Comparison of ENCODE assay signal across 27 cellular contexts in genomic region chr2:98160574-98160973, GRCh38.
DNase-seq lines count a peak whose midpoint lies in the region; ATAC-seq, FAIRE-seq and TF ChIP-seq lines count a peak whose summit lies in the region.
"Had no signal": no experiment of that assay in that cellular context is flagged by ENCODE, and none has a peak within 500 bp of the region (broad histone marks: within the 10 kb centered on the region; RNA-seq: fewer than 3 reads in every experiment).

No MANE protein-coding gene starts in this region.

- intact Hi-C loops in ascending aorta (cut with DNase I) = loop anchor here (5.0 to 10.0 kb wide), 5 partner anchors 163 to 1174 kb away; partner anchors contain the start of genes ACTR1B, COX5B, EIF5B and LIPT1

- ATAC-seq in foreskin keratinocyte = no peak
- ATAC-seq: GM12878; stimulated activated effector memory CD8-positive, alpha-beta T cell treated with anti-CD3 and anti-CD28 coated beads, Interleukin-12 subunit alpha, Interleukin-12 subunit beta, amount 100 ng/mL, for 72 hours had no signal

- no peaks in the 10 kb centered on the region for H3K9me1 ChIP-seq in keratinocyte (ENCODE audit: control insufficient read depth, extremely low read depth, insufficient read depth, low read length)

- H3K36me3 ChIP-seq in ascending aorta (no peaks in the 10 kb centered on the region), keratinocyte (ENCODE audit: control insufficient read depth in 2 of 2, extremely low read depth in 1 of 2, insufficient read depth in 2 of 2, low read length in 2 of 2) (no peaks in the 10 kb centered on the region)
- H3K36me3 ChIP-seq: adrenal gland, BE2C, neutrophil, prostate gland, spleen, suprapubic skin had no signal

- H3K27me3 ChIP-seq in ascending aorta (no peaks in the 10 kb centered on the region), foreskin keratinocyte (no peaks in the 10 kb centered on the region), keratinocyte (ENCODE audit: control insufficient read depth, extremely low read depth, insufficient read depth, low read length) (no peaks in the 10 kb centered on the region)
- H3K27me3 ChIP-seq: adrenal gland, BE2C, spleen, suprapubic skin had no signal

- peak in 1 of 2 donors; percentile 69 for DNase-seq in ascending aorta (ENCODE audit: low spot score in 2 of 2)
- DNase-seq in foreskin keratinocyte = no peak
- DNase-seq in keratinocyte (ENCODE audit: low read depth, low spot score) = no peak
- DNase-seq in skeletal muscle cell (ENCODE audit: low read depth) = peak; percentile 34
- no peak for DNase-seq in foreskin fibroblast
- no peak for DNase-seq in RCC 7860 (ENCODE audit: low spot score)
- no peak for DNase-seq in KG1 (lab: John Stamatoyannopoulos, UW)
- DNase-seq in cerebellum (ENCODE audit: low spot score) = no peak
- DNase-seq: activated CD4-positive, alpha-beta T cell treated with anti-CD3 and anti-CD28 coated beads for 48 hours; activated naive CD4-positive, alpha-beta T cell; activated T-cell treated with anti-CD3 and anti-CD28 coated beads, Interleukin-2, amount 50 U/mL, for 48 hours; BE2C; caudate nucleus; DND-41; H7; Karpas-422; NCI-H1694 treated with DMSO at 0.1 percent for 48 hours; NCI-H2171 treated with DMSO at 0.1 percent for 48 hours; SK-N-SH; spleen; stimulated activated CD4-positive, alpha-beta T cell treated with anti-CD3 and anti-CD28 coated beads, Interleukin-2, amount 100 ng/mL, for 48 hours had no signal

- H3K4me3 ChIP-seq in ascending aorta (no peak overlapping the region), keratinocyte (ENCODE audit: control insufficient read depth in 2 of 3, extremely low read depth in 1 of 3, insufficient read depth in 2 of 3, low read depth in 1 of 3, low read length in 3 of 3) (no peak overlapping the region), skeletal muscle cell (ENCODE audit: low read depth, low read length) (no peak overlapping the region), foreskin fibroblast (ENCODE audit: low read depth in 1 of 2, low read length in 2 of 2) (no peak overlapping the region)
- H3K4me3 ChIP-seq: adrenal gland, GM12878, prostate gland, spleen, suprapubic skin had no signal

- dilution Hi-C loops in keratinocyte (cut with MboI; ENCODE audit: extremely low pct_ligation_motif_present, low sequenced_read_pairs) = no loop called here

- H3K9ac ChIP-seq in keratinocyte (ENCODE audit: control insufficient read depth, extremely low read depth, insufficient read depth, low read length) = no peak overlapping the region
- H3K9ac ChIP-seq: SK-N-SH had no signal

- TF ChIP-seq CTCF in ascending aorta (IDR thresholded peaks at IDR 0.05) (no peak), foreskin keratinocyte (conservative IDR thresholded peaks at IDR 0.05) (no peak), keratinocyte (optimal IDR thresholded peaks at IDR 0.05 in 1 of 3, IDR thresholded peaks at IDR 0.05 in 1 of 3, conservative IDR thresholded peaks at IDR 0.05 in 1 of 3; ENCODE audit: extremely low read depth in 1 of 3, insufficient read depth in 2 of 3, low read length in 3 of 3) (no peak), foreskin fibroblast (IDR thresholded peaks at IDR 0.05; ENCODE audit: low read depth, low read length) (no peak)

- no peaks in the 10 kb centered on the region for H4K20me1 ChIP-seq in keratinocyte (ENCODE audit: control insufficient read depth, extremely low read depth, insufficient read depth, low read length)

- H3K9me3 ChIP-seq in ascending aorta = no peaks in the 10 kb centered on the region
- H3K9me3 ChIP-seq in keratinocyte (ENCODE audit: control insufficient read depth, low read depth, low read length) = no peaks in the 10 kb centered on the region
- H3K9me3 ChIP-seq: adrenal gland, BE2C, neutrophil, prostate gland, SK-N-SH, spleen, suprapubic skin had no signal

- peaks cover 31 to 44% of the 10 kb centered on the region in 2 donors for H3K4me1 ChIP-seq in ascending aorta
- peaks cover 34% of the 10 kb centered on the region for H3K4me1 ChIP-seq in foreskin keratinocyte
- peaks cover 42% of the 10 kb centered on the region for H3K4me1 ChIP-seq in keratinocyte (ENCODE audit: control insufficient read depth, extremely low read depth, insufficient read depth, low read length)
- H3K4me1 ChIP-seq: adrenal gland, BE2C, prostate gland, spleen had no signal

- no peak overlapping the region for H3K4me2 ChIP-seq in keratinocyte (ENCODE audit: control insufficient read depth, extremely low read depth, insufficient read depth, low read depth, low read length)
- H3K4me2 ChIP-seq: SK-N-SH had no signal

- H3K79me2 ChIP-seq in keratinocyte (ENCODE audit: control insufficient read depth, insufficient read depth, low read length) = no peaks in the 10 kb centered on the region

- H3K27ac ChIP-seq in ascending aorta = peak overlapping the region; percentile 79 to 83
- H3K27ac ChIP-seq in foreskin keratinocyte = peak overlapping the region; percentile 45
- H3K27ac ChIP-seq in keratinocyte (ENCODE audit: control insufficient read depth, insufficient read depth, low read length) = no peak overlapping the region
- H3K27ac ChIP-seq: adrenal gland, neutrophil, prostate gland, spleen, suprapubic skin had no signal

- peak overlapping the region; percentile 50 for H2AFZ ChIP-seq in keratinocyte (ENCODE audit: control insufficient read depth, low read length)

- no peak for FAIRE-seq in keratinocyte (lab: Jason Lieb, UNC)
- FAIRE-seq in RCC 7860 (lab: Jason Lieb, UNC) = no peak
- FAIRE-seq: GM12878 had no signal
